ENCODE assay signal across 23 cellular contexts in the genomic region with DNA sequence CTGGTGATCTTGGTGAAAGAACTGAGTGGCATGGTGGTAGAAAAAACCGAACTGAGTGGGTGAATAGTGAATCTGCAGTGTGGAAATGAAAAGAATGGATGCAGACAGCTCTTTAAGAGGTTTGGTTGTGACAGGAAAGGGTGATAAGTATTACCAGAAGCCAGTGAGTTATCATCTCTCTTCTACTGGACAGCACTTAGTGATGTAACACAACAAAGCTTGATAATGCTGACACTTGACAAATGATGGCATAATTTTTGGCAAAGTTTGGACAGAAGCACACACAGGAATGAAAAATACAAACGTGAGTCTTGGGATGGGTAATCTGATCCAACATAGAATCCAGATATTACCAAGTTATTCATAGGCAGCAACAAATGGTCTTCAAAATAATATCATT.
"Had no signal": no experiment of that assay in that cellular context is flagged by ENCODE, and none has a peak within 500 bp of the region (broad histone marks: within the 10 kb centered on the region; RNA-seq: fewer than 3 reads in every experiment).

No MANE protein-coding gene starts in this region.

- DNase-seq: islet precursor cell; left ventricle myocardium inferior; mesendoderm; naive B cell; natural killer cell; nephron progenitor cell; occipital lobe; sigmoid colon; small intestine; spleen; stimulated activated CD4-positive, alpha-beta T cell treated with anti-CD3 and anti-CD28 coated beads, Interleukin-4, amount 100 ng/mL, for 24 hours; stimulated activated naive CD4-positive, alpha-beta T cell; tibial artery; uterus had no signal

- H3K4me1 ChIP-seq: left ventricle myocardium inferior, neural progenitor cell, parathyroid adenoma, right atrium auricular region, sigmoid colon, spleen, suprapubic skin, tibial artery, uterus had no signal

- FAIRE-seq: small intestine had no signal

- ATAC-seq: natural killer cell; stimulated activated effector memory CD8-positive, alpha-beta T cell treated with anti-CD3 and anti-CD28 coated beads, Interleukin-12 subunit alpha, Interleukin-12 subunit beta, amount 100 ng/mL, for 72 hours had no signal

- H3K4me2 ChIP-seq: hepatocyte, neural progenitor cell had no signal

- H3K79me2 ChIP-seq: hepatocyte, parathyroid adenoma had no signal

- H3K36me3 ChIP-seq: left ventricle myocardium inferior, neural progenitor cell, neutrophil, right atrium auricular region, sigmoid colon, spleen, suprapubic skin, thoracic aorta, tibial artery, uterus had no signal

- H3K27me3 ChIP-seq: hepatocyte, neural progenitor cell, neutrophil, right atrium auricular region, sigmoid colon, spleen, suprapubic skin, tibial artery, uterus had no signal

- H3K9me3 ChIP-seq: left ventricle myocardium inferior, neutrophil, right atrium auricular region, sigmoid colon, spleen, suprapubic skin, thoracic aorta, tibial artery, uterus had no signal

- H3K4me3 ChIP-seq: hepatocyte, left ventricle myocardium inferior, lung, neural progenitor cell, right atrium auricular region, sigmoid colon, spleen, suprapubic skin, thoracic aorta, tibial artery, uterus had no signal

- H3K9ac ChIP-seq: neural progenitor cell, parathyroid adenoma had no signal

- H2AFZ ChIP-seq: hepatocyte, neural progenitor cell, parathyroid adenoma had no signal

- H3K27ac ChIP-seq: hepatocyte, left ventricle myocardium inferior, neural progenitor cell, neutrophil, parathyroid adenoma, right atrium auricular region, sigmoid colon, spleen, suprapubic skin, thoracic aorta, tibial artery, uterus had no signal
